ENCODE assay signal across 8 cellular contexts in the genomic region with DNA sequence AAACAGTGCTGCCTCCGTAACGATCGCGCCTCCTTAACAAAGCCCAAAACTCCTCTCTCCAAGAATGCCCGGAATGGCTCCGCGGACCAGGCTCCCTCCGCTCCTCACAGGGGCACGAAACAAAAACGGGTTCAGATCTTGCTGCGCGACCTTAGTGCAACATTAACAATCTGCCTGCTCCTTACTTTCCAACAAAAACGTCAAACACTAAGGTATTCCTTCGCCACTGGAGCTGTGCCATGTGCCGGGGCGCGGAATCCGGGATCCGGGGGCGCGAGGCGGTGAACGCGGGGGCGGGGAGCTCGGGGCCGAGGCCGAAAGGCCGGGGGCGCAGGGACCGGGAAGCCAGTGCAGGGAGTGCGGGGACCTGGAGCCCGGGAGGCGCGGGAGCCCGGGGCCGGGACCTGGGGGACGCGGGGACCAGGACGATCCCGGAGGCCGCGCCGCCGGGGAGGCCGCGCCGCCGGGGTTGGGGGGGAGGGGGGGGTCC. TPM values are rescaled to one million over a fixed set of nuclear protein-coding genes. Genes with fewer than 3 reads are reported as not detected.
DNase-seq lines count a peak whose midpoint lies in the region; ATAC-seq, FAIRE-seq and TF ChIP-seq lines count a peak whose summit lies in the region.

No MANE protein-coding gene starts in this region.

- H3K27ac ChIP-seq in 22Rv1 (peak overlapping the region; percentile 64), HUES48 (ENCODE audit: low read depth, low read length) (peak overlapping the region; percentile 50), osteoblast (ENCODE audit: low read depth, low read length) (peak overlapping the region; percentile 78)

- H3K27me3 ChIP-seq in HUES48 (ENCODE audit: control insufficient read depth, insufficient read depth, low read length) (peaks cover 31% of the 10 kb centered on the region), osteoblast (ENCODE audit: insufficient read depth, low read length) (no peaks in the 10 kb centered on the region)

- peak; percentile 19 for ATAC-seq in GM18502 (IDR thresholded peaks at IDR 0.05; ENCODE audit: poor library complexity, unreplicated experiment)
- ATAC-seq in HG02678 (IDR thresholded peaks at IDR 0.05; ENCODE audit: unreplicated experiment), result no peak

- peak overlapping the region; percentile 88 for H3K4me3 ChIP-seq in HUES48 (ENCODE audit: low read depth, low read length)
- H3K4me3 ChIP-seq in osteoblast (ENCODE audit: insufficient read depth, low read length), result peak overlapping the region; percentile 98

- peak overlapping the region; percentile 73 for H3K9ac ChIP-seq in HUES48 (ENCODE audit: low read depth, low read length)

- H3K9me3 ChIP-seq in HUES48 (ENCODE audit: control insufficient read depth, insufficient read depth, low read length) (no peaks in the 10 kb centered on the region), osteoblast (ENCODE audit: low read depth, low read length) (no peaks in the 10 kb centered on the region)

- peak; percentile 48 to 49 for DNase-seq in activated T-cell treated with anti-CD3 and anti-CD28 coated beads, Interleukin-2, amount 50 U/mL, for 48 hours
- DNase-seq in frontal cortex (ENCODE audit: low spot score in 2 of 2), result peak; percentile 40 to 63
- DNase-seq in osteoblast (ENCODE audit: insufficient read length, low spot score, missing footprints), result peak; percentile 94
- DNase-seq in mucosa of gallbladder (ENCODE audit: low spot score), result no peak

- peak overlapping the region; percentile 91 for H3K4me2 ChIP-seq in osteoblast (ENCODE audit: insufficient read depth, low read length)

- FAIRE-seq in frontal cortex (lab: Jason Lieb, UNC), result no peak

- H2AFZ ChIP-seq in osteoblast (ENCODE audit: low read length), result peak overlapping the region; percentile 68

- H3K36me3 ChIP-seq in HUES48 (ENCODE audit: control insufficient read depth, insufficient read depth, low read length), result no peaks in the 10 kb centered on the region
- H3K36me3 ChIP-seq in osteoblast (ENCODE audit: insufficient read depth, low read length), result no peaks in the 10 kb centered on the region

- H3K79me2 ChIP-seq in osteoblast (ENCODE audit: insufficient read depth, low read length), result peaks cover 48% of the 10 kb centered on the region

- peaks cover 12% of the 10 kb centered on the region; the same call in 1 of the 2 replicates for H3K4me1 ChIP-seq in HUES48 (ENCODE audit: control insufficient read depth, insufficient read depth, low read length)
- peaks cover 9% of the 10 kb centered on the region for H3K4me1 ChIP-seq in osteoblast (ENCODE audit: insufficient read depth, low read length)

- no peak for TF ChIP-seq CTCF in 22Rv1 (IDR thresholded peaks at IDR 0.05)
- TF ChIP-seq CTCF in osteoblast (IDR thresholded peaks at IDR 0.05; ENCODE audit: extremely low read depth, low read depth, low read length), result no peak

- peaks cover 46% of the 10 kb centered on the region for H4K20me1 ChIP-seq in osteoblast (ENCODE audit: insufficient read depth, low read length)

RNA-seq across cellular contexts. Expression of a gene that starts 0.4 kb away (rescaled TPM):
- total RNA-seq in frontal cortex (48.9 TPM), osteoblast (104 and 107 TPM in 2 replicates), mucosa of gallbladder (127 TPM)

RNA-seq across cellular contexts. Expression of a gene that starts 59.6 kb away (rescaled TPM):
- 28.1 TPM for total RNA-seq in frontal cortex
- 27.4 and 32.6 TPM in 2 replicates for total RNA-seq in osteoblast
- 10.2 TPM for total RNA-seq in mucosa of gallbladder
